16 cellular contexts compared by ENCODE assay signal in genomic region chr5:150401376-150402201, GRCh38. TPM values are rescaled to one million over a fixed set of nuclear protein-coding genes. Genes with fewer than 3 reads are reported as not detected.
DNase-seq lines count a peak whose midpoint lies in the region; ATAC-seq, FAIRE-seq and TF ChIP-seq lines count a peak whose summit lies in the region.
"Had no signal": no experiment of that assay in that cellular context is flagged by ENCODE, and none has a peak within 500 bp of the region (broad histone marks: within the 10 kb centered on the region; RNA-seq: fewer than 3 reads in every experiment).

No MANE protein-coding gene starts in this region.

- H3K27ac ChIP-seq in lower lobe of right lung = peak overlapping the region; percentile 6
- H3K27ac ChIP-seq in adrenal gland = no peak overlapping the region
- H3K27ac ChIP-seq: ascending aorta, stomach had no signal

- DNase-seq in CD14-positive monocyte (ENCODE audit: low spot score) (no peak), GM12892 (ENCODE audit: insufficient read length) (no peak), lower lobe of right lung (peak; percentile 32), NCI-H2196 treated with DMSO at 0.1 percent for 48 hours (lab: John Stamatoyannopoulos, UW; ENCODE audit: unreplicated experiment) (no peak), adrenal gland (no peak), NCI-H524 treated with DMSO at 0.1 percent for 48 hours (lab: John Stamatoyannopoulos, UW) (no peak)
- DNase-seq in activated CD4-positive, alpha-beta memory T cell treated with anti-CD3 and anti-CD28 coated beads, Interleukin-2, amount 10 ng/mL, durations not matched to agents 7 days and 5 days = no peak
- no peak for DNase-seq in activated CD8-positive, alpha-beta memory T cell treated with anti-CD3 and anti-CD28 coated beads, Interleukin-2, amount 50 U/mL, for 4 hours
- DNase-seq: BE2C; effector CD8-positive, alpha-beta T cell; foreskin fibroblast; NCI-H226; stimulated activated CD4-positive, alpha-beta T cell treated with anti-CD3 and anti-CD28 coated beads, Interleukin-4, amount 100 ng/mL, for 1 hour; stomach had no signal

- CTCF ChIA-PET in activated CD4-positive, alpha-beta memory T cell treated with anti-CD3 and anti-CD28 coated beads, Interleukin-2, amount 10 ng/mL, durations not matched to agents 7 days and 5 days (lab: Charles Lee) = interaction anchor here (0.5 to 1.6 kb wide), 4 partner anchors 10 to 384 kb away, joined by 3 to 6 read pairs (median 3); no protein-coding TSS in a partner anchor

- H3K27me3 ChIP-seq in lower lobe of right lung (ENCODE audit: low read depth) (no peaks in the 10 kb centered on the region), adrenal gland (no peaks in the 10 kb centered on the region)
- H3K27me3 ChIP-seq: ascending aorta, BE2C, stomach had no signal

- H3K4me3 ChIP-seq in lower lobe of right lung = no peak overlapping the region
- H3K4me3 ChIP-seq in adrenal gland = no peak overlapping the region
- H3K4me3 ChIP-seq: ascending aorta, stomach had no signal

- H3K4me1 ChIP-seq in lower lobe of right lung (no peaks in the 10 kb centered on the region), adrenal gland (replicated peaks in 1 of 2) (peaks cover 6 to 7% of the 10 kb centered on the region in 2 donors)
- H3K4me1 ChIP-seq: ascending aorta, BE2C had no signal

- POLR2A ChIA-PET in activated CD4-positive, alpha-beta memory T cell treated with anti-CD3 and anti-CD28 coated beads, Interleukin-2, amount 10 ng/mL, durations not matched to agents 7 days and 5 days (lab: Charles Lee) = interaction anchor here (1.0 to 6.4 kb wide), 4 partner anchors 10 to 15 kb away, joined by 3 to 74 read pairs (median 6); partner anchors contain the start of gene CD74

- no peak for ATAC-seq in lower lobe of right lung
- ATAC-seq: Panc1 had no signal

- peaks cover 73 to 96% of the 10 kb centered on the region in 2 donors for H3K36me3 Mint-ChIP-seq in CD14-positive monocyte
- H3K36me3 Mint-ChIP-seq in activated CD4-positive, alpha-beta memory T cell treated with anti-CD3 and anti-CD28 coated beads, Interleukin-2, amount 10 ng/mL, durations not matched to agents 7 days and 5 days (ENCODE audit: low read depth) = peaks cover 65% of the 10 kb centered on the region

- H3K27ac Mint-ChIP-seq in CD14-positive monocyte = peak overlapping the region; percentile 65 to 90 (median 85)
- H3K27ac Mint-ChIP-seq in activated CD4-positive, alpha-beta memory T cell treated with anti-CD3 and anti-CD28 coated beads, Interleukin-2, amount 10 ng/mL, durations not matched to agents 7 days and 5 days = peak overlapping the region; percentile 72

- H3K36me3 ChIP-seq in lower lobe of right lung = peaks cover 99% of the 10 kb centered on the region
- peaks cover 0 to 83% of the 10 kb centered on the region in 2 donors for H3K36me3 ChIP-seq in adrenal gland (replicated peaks in 1 of 2)

- TF ChIP-seq CTCF in CD14-positive monocyte (IDR thresholded peaks at IDR 0.05) (no peak), lower lobe of right lung (IDR thresholded peaks at IDR 0.05) (no peak), adrenal gland (IDR thresholded peaks at IDR 0.05) (no peak)

- H3K27me3 Mint-ChIP-seq in CD14-positive monocyte (ENCODE audit: low read depth in 3 of 3) = peaks cover 0 to 3% (median under 1%) of the 10 kb centered on the region in 3 donors
- H3K27me3 Mint-ChIP-seq in activated CD4-positive, alpha-beta memory T cell treated with anti-CD3 and anti-CD28 coated beads, Interleukin-2, amount 10 ng/mL, durations not matched to agents 7 days and 5 days = no peaks in the 10 kb centered on the region

- FAIRE-seq in GM12892 (lab: Jason Lieb, UNC) = peak; percentile 9

- peak; percentile 49 for TF ChIP-seq POLR2A in GM12892 (IDR thresholded peaks at IDR 0.05; ENCODE audit: low read depth, low read length)
- TF ChIP-seq POLR2A in adrenal gland (IDR thresholded peaks at IDR 0.05) = no peak

- 81 to 88% (median 86%) methylated on average over 10 of the region's 10 CpGs for WGBS in adrenal gland, 4 donors

- no peaks in the 10 kb centered on the region for H3K9me3 ChIP-seq in lower lobe of right lung
- H3K9me3 ChIP-seq in adrenal gland (replicated peaks in 1 of 3) = no peaks in the 10 kb centered on the region
- H3K9me3 ChIP-seq: ascending aorta, BE2C, stomach had no signal

- no peak overlapping the region for H3K4me3 Mint-ChIP-seq in CD14-positive monocyte
- no peak overlapping the region for H3K4me3 Mint-ChIP-seq in activated CD4-positive, alpha-beta memory T cell treated with anti-CD3 and anti-CD28 coated beads, Interleukin-2, amount 10 ng/mL, durations not matched to agents 7 days and 5 days

- no peaks in the 10 kb centered on the region for H3K9me3 Mint-ChIP-seq in CD14-positive monocyte
- H3K9me3 Mint-ChIP-seq in activated CD4-positive, alpha-beta memory T cell treated with anti-CD3 and anti-CD28 coated beads, Interleukin-2, amount 10 ng/mL, durations not matched to agents 7 days and 5 days = no peaks in the 10 kb centered on the region

- intact Hi-C loops in CD14-positive monocyte (cut with micrococcal nuclease) = loop anchor here in 1 of 2 donors (5.0 kb wide), 1 partner anchor 41 kb away; no protein-coding TSS in a partner anchor
- intact Hi-C loops in lower lobe of right lung (cut with DNase I) = no loop called here
- intact Hi-C loops in adrenal gland (cut with DNase I) = no loop called here

- H3K4me1 Mint-ChIP-seq in CD14-positive monocyte = peaks cover 9% of the 10 kb centered on the region
- no peaks in the 10 kb centered on the region for H3K4me1 Mint-ChIP-seq in activated CD4-positive, alpha-beta memory T cell treated with anti-CD3 and anti-CD28 coated beads, Interleukin-2, amount 10 ng/mL, durations not matched to agents 7 days and 5 days

RNA-seq across cellular contexts. Expression of gene CD74, which starts 11.1 kb away (rescaled TPM):
- polyA plus RNA-seq in CD14-positive monocyte (1,000 to 10,000 TPM; 3,498 to 4,939 TPM), adrenal gland (100 to 1,000 TPM; 719 to 852 (median 838) TPM)
- polyA plus RNA-seq in GM12892 (2012; ENCODE audit: missing spikeins) = 2,617 TPM
- 1,000 to 10,000 TPM; 1,158 to 1,180 TPM for total RNA-seq in activated CD4-positive, alpha-beta memory T cell treated with anti-CD3 and anti-CD28 coated beads, Interleukin-2, amount 10 ng/mL, durations not matched to agents 7 days and 5 days
- total RNA-seq in lower lobe of right lung (4,221 TPM), adrenal gland (1,000 to 10,000 TPM in 6 of 8 donors, 100 to 1,000 TPM in 2; 582 to 3,185 (median 2,268) TPM)

RNA-seq across cellular contexts. Expression of gene TCOF1, which starts 44.1 kb away (rescaled TPM):
- polyA plus RNA-seq in CD14-positive monocyte (1 to 10 TPM; 1.4 to 2.3 TPM), adrenal gland (10 to 100 TPM; 16.6 to 30.3 (median 22.1) TPM)
- 24.4 TPM for polyA plus RNA-seq in GM12892 (2012; ENCODE audit: missing spikeins)
- 10 to 100 TPM; 52.8 to 53.0 TPM for total RNA-seq in activated CD4-positive, alpha-beta memory T cell treated with anti-CD3 and anti-CD28 coated beads, Interleukin-2, amount 10 ng/mL, durations not matched to agents 7 days and 5 days
- total RNA-seq in lower lobe of right lung (27.1 TPM), adrenal gland (10 to 100 TPM; 14.7 to 25.8 (median 20.8) TPM)

RNA-seq across cellular contexts. Expression of gene RPS14, which starts 48.0 kb away (rescaled TPM):
- 1,000 to 10,000 TPM; 2,768 to 3,499 TPM for polyA plus RNA-seq in CD14-positive monocyte
- 4,425 TPM for polyA plus RNA-seq in GM12892 (2012; ENCODE audit: missing spikeins)
- total RNA-seq in activated CD4-positive, alpha-beta memory T cell treated with anti-CD3 and anti-CD28 coated beads, Interleukin-2, amount 10 ng/mL, durations not matched to agents 7 days and 5 days = 1,000 to 10,000 TPM; 2,316 to 2,367 TPM
- 1,651 TPM for total RNA-seq in lower lobe of right lung
- 1,000 to 10,000 TPM; 1,380 to 3,506 (median 1,891) TPM for total RNA-seq in adrenal gland
- polyA plus RNA-seq in adrenal gland = 1,000 to 10,000 TPM; 1,067 to 2,924 (median 1,712) TPM
